1 cellular context compared by ENCODE assay signal in the genomic region with DNA sequence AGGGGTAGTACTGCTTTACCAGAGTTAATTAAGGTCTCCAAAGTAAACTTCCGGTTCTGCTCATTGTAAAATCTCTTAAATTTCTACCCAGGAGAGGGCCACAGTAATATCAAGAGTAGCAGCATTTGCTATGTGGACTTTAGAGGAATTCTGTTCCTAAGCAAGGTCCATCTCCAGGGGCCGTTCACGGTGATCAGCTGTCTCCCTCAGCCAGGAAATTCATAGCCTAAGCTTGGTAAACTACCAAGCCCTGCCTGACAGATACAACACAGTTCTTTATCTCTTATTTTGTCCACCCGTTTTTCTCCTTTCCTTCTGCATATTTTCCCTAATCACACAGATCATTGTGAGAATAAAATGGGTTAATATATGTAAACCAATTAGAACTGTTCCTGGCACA.
TF ChIP-seq lines count a peak whose summit lies in the region.

No MANE protein-coding gene starts in this region.

TF ChIP-seq in HCT116, 20 proteins besides CTCF, POLR2A, EP300 and RAD21 (continued from another document):
- TF ChIP-seq YY1 (IDR thresholded peaks at IDR 0.05; ENCODE audit: extremely low read depth, insufficient replicate concordance, low read depth, low read length) (no peak), POLR2AphosphoS5 (IDR thresholded peaks at IDR 0.05; ENCODE audit: low read depth, low read length) (no peak), SRF (IDR thresholded peaks at IDR 0.05; ENCODE audit: low read depth) (no peak)
- TF ChIP-seq, protein P1, sequence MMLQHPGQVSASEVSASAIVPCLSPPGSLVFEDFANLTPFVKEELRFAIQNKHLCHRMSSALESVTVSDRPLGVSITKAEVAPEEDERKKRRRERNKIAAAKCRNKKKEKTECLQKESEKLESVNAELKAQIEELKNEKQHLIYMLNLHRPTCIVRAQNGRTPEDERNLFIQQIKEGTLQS (IDR thresholded peaks at IDR 0.05), result no peak
